17 cellular contexts compared by ENCODE assay signal in the genomic region with DNA sequence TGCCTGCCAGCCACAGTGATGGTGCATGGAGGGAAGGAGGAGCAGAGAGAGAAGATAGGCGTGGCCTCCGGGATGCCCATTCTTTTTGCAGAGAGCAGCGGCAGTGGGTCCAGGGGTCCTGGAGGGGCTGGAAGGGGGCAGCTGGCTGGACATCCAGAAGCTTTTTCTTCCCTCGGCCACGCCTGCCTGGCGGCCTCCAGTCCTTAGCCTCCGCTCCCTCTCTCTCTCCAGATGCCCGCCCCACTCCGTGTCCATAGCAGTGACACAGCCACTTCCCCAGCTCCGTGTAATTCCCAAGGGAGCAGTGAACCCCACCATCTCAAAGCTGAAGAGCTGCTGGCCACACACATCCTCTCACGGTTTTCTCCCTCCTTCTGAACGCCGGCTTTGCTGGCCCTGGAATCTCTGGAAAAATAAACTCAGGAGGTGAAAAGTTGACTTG. TPM values are rescaled to one million over a fixed set of nuclear protein-coding genes. Genes with fewer than 3 reads are reported as not detected.
A peak's percentile ranks its signal among the peaks of the same experiment; 100 is the strongest.
DNase-seq lines count a peak whose midpoint lies in the region; ATAC-seq and TF ChIP-seq lines count a peak whose summit lies in the region.
"Had no signal": no experiment of that assay in that cellular context is flagged by ENCODE, and none has a peak within 500 bp of the region (broad histone marks: within the 10 kb centered on the region; RNA-seq: fewer than 3 reads in every experiment).

No MANE protein-coding gene starts in this region.

- no peak overlapping the region for H3K27ac Mint-ChIP-seq in Caco-2 (ENCODE audit: unreplicated experiment)
- H3K27ac Mint-ChIP-seq: activated CD8-positive, alpha-beta T cell treated with anti-CD3 and anti-CD28 coated beads for 36 hours; activated naive CD8-positive, alpha-beta T cell; immature natural killer cell had no signal

- H4K8ac ChIP-seq in neuronal stem cell (ENCODE audit: low read depth, low read length) = no peak overlapping the region

- no peaks in the 10 kb centered on the region for H4K20me1 ChIP-seq in smooth muscle cell (ENCODE audit: low read depth)

- H3K27me3 Mint-ChIP-seq in Caco-2 (ENCODE audit: insufficient read depth, unreplicated experiment) = no peaks in the 10 kb centered on the region
- H3K27me3 Mint-ChIP-seq: activated CD8-positive, alpha-beta T cell treated with anti-CD3 and anti-CD28 coated beads for 36 hours; activated naive CD8-positive, alpha-beta T cell had no signal

- H3K4me1 Mint-ChIP-seq in Caco-2 (ENCODE audit: low read depth, unreplicated experiment) = no peaks in the 10 kb centered on the region
- H3K4me1 Mint-ChIP-seq: immature natural killer cell had no signal

- TF ChIP-seq CTCF in astrocyte of the spinal cord (IDR thresholded peaks at IDR 0.05; ENCODE audit: low read depth, low read length) = no peak
- TF ChIP-seq CTCF in smooth muscle cell (IDR thresholded peaks at IDR 0.05; ENCODE audit: borderline replicate concordance, insufficient read depth, poor library complexity, severe bottlenecking) = no peak
- TF ChIP-seq CTCF in Caco-2 (IDR thresholded peaks at IDR 0.05; ENCODE audit: insufficient read depth in 1 of 2, low read depth in 1 of 2, low read length in 1 of 2, severe bottlenecking in 1 of 2, unreplicated experiment in 1 of 2) = no peak

- H3K36me3 ChIP-seq in smooth muscle cell (ENCODE audit: low read depth) (no peaks in the 10 kb centered on the region), Caco-2 (ENCODE audit: control insufficient read depth, insufficient read depth, low read length) (no peaks in the 10 kb centered on the region), neuronal stem cell (replicated peaks in 1 of 2; ENCODE audit: control insufficient read depth in 2 of 2, insufficient read depth in 2 of 2, low read length in 2 of 2) (peaks cover 8 to 12% of the 10 kb centered on the region in 2 donors)
- H3K36me3 ChIP-seq: neutrophil had no signal

- H2AFZ ChIP-seq in smooth muscle cell (ENCODE audit: low read depth) (no peak overlapping the region), neuronal stem cell (ENCODE audit: low read length) (no peak overlapping the region)

- H3K27ac ChIP-seq in smooth muscle cell (ENCODE audit: low read depth) (peak overlapping the region; percentile 24), neuronal stem cell (replicated peaks; ENCODE audit: low read length) (no peak overlapping the region)
- H3K27ac ChIP-seq: neutrophil had no signal

- CTCF ChIA-PET in Caco-2 (lab: Charles Lee) = no interaction called here

- H3K36me3 Mint-ChIP-seq in Caco-2 (ENCODE audit: insufficient read depth, unreplicated experiment) = no peaks in the 10 kb centered on the region
- H3K36me3 Mint-ChIP-seq: activated naive CD8-positive, alpha-beta T cell; CD14-positive monocyte; immature natural killer cell had no signal

- H3K14ac ChIP-seq in neuronal stem cell (ENCODE audit: low read length) = no peak overlapping the region

- 72% methylated on average over 12 of the region's 13 CpGs for WGBS in smooth muscle cell (ENCODE audit: low lambda C conversion rate)
- WGBS in neuronal stem cell (ENCODE audit: extremely low coverage in 2 of 2, insufficient read length in 2 of 2, insufficient replicate concordance in 1 of 2), 2 donors = no CpG with 5 or more reads among the region's 13 CpGs

- H3K79me1 ChIP-seq in neuronal stem cell (ENCODE audit: low read depth, low read length) = peaks cover 3% of the 10 kb centered on the region

- in situ Hi-C loops in astrocyte of the spinal cord (cut with HindIII; ENCODE audit: low sequenced_read_pairs) = no loop called here

- H3K9ac ChIP-seq in smooth muscle cell (ENCODE audit: low read depth) (no peak overlapping the region), neuronal stem cell (ENCODE audit: low read depth, low read length, poor library complexity) (no peak overlapping the region)

- no peaks in the 10 kb centered on the region for H3K27me3 ChIP-seq in smooth muscle cell (ENCODE audit: low read depth)
- H3K27me3 ChIP-seq in Caco-2 (replicated peaks; ENCODE audit: control insufficient read depth, insufficient read depth, low read length) = no peaks in the 10 kb centered on the region
- no peaks in the 10 kb centered on the region for H3K27me3 ChIP-seq in neuronal stem cell (ENCODE audit: control insufficient read depth in 3 of 3, insufficient read depth in 3 of 3, low read depth in 1 of 3, low read length in 3 of 3)
- H3K27me3 ChIP-seq: neutrophil had no signal

- ATAC-seq in GM21737 (IDR thresholded peaks at IDR 0.05; ENCODE audit: unreplicated experiment) = no peak
- ATAC-seq: activated CD8-positive, alpha-beta T cell treated with anti-CD3 and anti-CD28 coated beads for 36 hours had no signal

- intact Hi-C loops in Caco-2 (cut with micrococcal nuclease; ENCODE audit: unreplicated experiment) = no loop called here

- H3K4me3 Mint-ChIP-seq in Caco-2 (ENCODE audit: unreplicated experiment) = no peak overlapping the region
- H3K4me3 Mint-ChIP-seq: activated CD8-positive, alpha-beta T cell treated with anti-CD3 and anti-CD28 coated beads for 36 hours; activated naive CD8-positive, alpha-beta T cell; CD14-positive monocyte; H9; immature natural killer cell had no signal

- no peaks in the 10 kb centered on the region for H3K9me3 Mint-ChIP-seq in Caco-2 (ENCODE audit: unreplicated experiment)
- H3K9me3 Mint-ChIP-seq: activated CD8-positive, alpha-beta T cell treated with anti-CD3 and anti-CD28 coated beads for 36 hours; H9; IgD-negative memory B cell; immature natural killer cell had no signal

- no peak overlapping the region for H3K23ac ChIP-seq in neuronal stem cell (ENCODE audit: low read depth, low read length, poor library complexity)

- no peak overlapping the region for H4K91ac ChIP-seq in neuronal stem cell (ENCODE audit: low read depth, low read length, poor library complexity)

- H2AK5ac ChIP-seq in neuronal stem cell (ENCODE audit: low read depth, low read length) = no peak overlapping the region

- H2BK15ac ChIP-seq in neuronal stem cell (ENCODE audit: low read length) = no peak overlapping the region

- H3K4ac ChIP-seq in neuronal stem cell (ENCODE audit: low read length) = no peak overlapping the region

- H3K9me3 ChIP-seq in smooth muscle cell (replicated peaks; ENCODE audit: low read depth) = no peaks in the 10 kb centered on the region
- no peaks in the 10 kb centered on the region for H3K9me3 ChIP-seq in Caco-2
- no peaks in the 10 kb centered on the region for H3K9me3 ChIP-seq in neuronal stem cell (replicated peaks in 1 of 2; ENCODE audit: control insufficient read depth in 2 of 2, insufficient read depth in 1 of 2, low read depth in 1 of 2, low read length in 2 of 2)
- H3K9me3 ChIP-seq: neutrophil had no signal

- H3K4me3 ChIP-seq in astrocyte of the spinal cord (ENCODE audit: low read depth, low read length) (peak overlapping the region; percentile 12), smooth muscle cell (no peak overlapping the region), Caco-2 (ENCODE audit: low read depth, low read length) (no peak overlapping the region), neuronal stem cell (ENCODE audit: low read length in 2 of 2) (no peak overlapping the region)

- peaks cover 2% of the 10 kb centered on the region for H3F3A ChIP-seq in smooth muscle cell (ENCODE audit: low read depth)

- no TSS peak for BruUV-seq in Caco-2 (replicated peaks; lab: Mats Ljungman, UMichigan)

- POLR2A ChIA-PET in Caco-2 (lab: Charles Lee) = no interaction called here

- H3K4me2 ChIP-seq in smooth muscle cell (no peak overlapping the region), neuronal stem cell (ENCODE audit: insufficient read depth, low read length, poor library complexity, severe bottlenecking) (no peak overlapping the region)

- no peak overlapping the region for H2BK5ac ChIP-seq in neuronal stem cell (ENCODE audit: low read length)

- no peak overlapping the region for H3K18ac ChIP-seq in neuronal stem cell (ENCODE audit: low read length)

- no peaks in the 10 kb centered on the region for H3K79me2 ChIP-seq in smooth muscle cell (ENCODE audit: low read depth)

- DNase-seq in EH (ENCODE audit: low read depth) = peak; percentile 88
- DNase-seq in astrocyte of the spinal cord (ENCODE audit: low read depth, low spot score) = peak; percentile 65
- DNase-seq in hepatic stellate cell (ENCODE audit: low spot score) = peak; percentile 89
- no peak for DNase-seq in smooth muscle cell (lab: John Stamatoyannopoulos, UW; ENCODE audit: unreplicated experiment)
- DNase-seq in Caco-2 = no peak
- no peak for DNase-seq in neuronal stem cell (ENCODE audit: low spot score)
- DNase-seq in stimulated activated CD4-positive, alpha-beta T cell treated with anti-CD3 and anti-CD28 coated beads, Interleukin-4, amount 100 ng/mL, for 24 hours = no peak
- DNase-seq: activated CD8-positive, alpha-beta T cell treated with anti-CD3 and anti-CD28 coated beads for 36 hours; H9; immature natural killer cell; NCI-H1436 treated with DMSO at 0.1 percent for 48 hours; NK-92 treated with Interleukin-12 subunit alpha and Interleukin-12 subunit beta, amount 100 ng/mL, for 24 hours had no signal

- no peak overlapping the region for H2BK120ac ChIP-seq in neuronal stem cell (ENCODE audit: low read depth, low read length)

- H2BK12ac ChIP-seq in neuronal stem cell (ENCODE audit: low read length) = no peak overlapping the region

- H3K4me1 ChIP-seq in smooth muscle cell (ENCODE audit: low read depth) (peaks cover 21% of the 10 kb centered on the region), Caco-2 (no peaks in the 10 kb centered on the region), neuronal stem cell (ENCODE audit: control insufficient read depth in 2 of 2, insufficient read depth in 1 of 2, low read depth in 1 of 2, low read length in 2 of 2) (peaks cover 21 to 33% of the 10 kb centered on the region in 2 donors)

RNA-seq across cellular contexts. Expression of a gene that starts 26.3 kb away (rescaled TPM):
- total RNA-seq in smooth muscle cell = 13.4 and 15.1 TPM in 2 replicates
- polyA plus RNA-seq in smooth muscle cell = 21.2 and 21.4 TPM in 2 replicates
- 25.8 and 27.9 TPM in 2 replicates for total RNA-seq in Caco-2 (2022)
- 23.5 TPM for polyA plus RNA-seq in neuronal stem cell (2013, experiment 1 of 2)
- 23.9 TPM for polyA plus RNA-seq in neuronal stem cell (2013, experiment 2 of 2)

Comparison
In these comparisons a context has a peak if more than half of its experiments do, and no peak if none do; other contexts are left out.
1. DNase-seq: peak in EH (single experiment), astrocyte of the spinal cord (single experiment) and hepatic stellate cell (single experiment); none in smooth muscle cell (single experiment), Caco-2 (0 of 2), neuronal stem cell (single experiment) and stimulated activated CD4-positive, alpha-beta T cell treated with anti-CD3 and anti-CD28 coated beads, Interleukin-4, amount 100 ng/mL, for 24 hours (single experiment).